In the genomic region with DNA sequence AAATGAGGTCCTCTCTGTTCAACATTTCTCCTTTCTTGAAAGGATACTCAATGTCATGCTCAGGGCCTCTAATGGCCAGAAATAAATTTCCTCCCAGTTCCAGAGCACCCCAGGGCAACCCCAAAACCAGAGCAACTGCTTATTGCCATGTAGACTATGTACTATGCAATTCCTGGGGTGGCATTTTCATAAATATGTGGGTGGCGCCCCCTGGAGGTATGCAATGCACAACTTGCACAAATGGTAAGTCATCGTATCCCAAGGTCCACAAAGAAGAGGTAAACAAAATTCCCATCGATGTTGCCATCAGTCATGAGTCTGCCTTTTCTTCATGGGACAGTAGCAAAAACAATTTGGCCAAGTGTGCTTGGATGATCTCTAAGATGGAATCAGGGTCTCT, we compare ENCODE assay signal across 8 cellular contexts.
A peak's percentile ranks its signal among the peaks of the same experiment; 100 is the strongest.
DNase-seq lines count a peak whose midpoint lies in the region; ATAC-seq, FAIRE-seq and TF ChIP-seq lines count a peak whose summit lies in the region.
"Not testable (repeated sequence)": the region's sequence is repeated elsewhere in the genome, so short reads cannot be mapped to it uniquely, and the experiment has no call there.

No MANE protein-coding gene starts in this region.

- H3K9me1 ChIP-seq in K562 (ENCODE audit: control insufficient read depth, insufficient read depth, low read length): not testable (repeated sequence)

- not testable (repeated sequence) for H3K9me3 Mint-ChIP-seq in activated CD8-positive, alpha-beta memory T cell treated with anti-CD3 and anti-CD28 coated beads, Interleukin-2, amount 10 ng/mL, durations not matched to agents 7 days and 5 days (ENCODE audit: low read depth); glutamatergic neuron (ENCODE audit: unreplicated experiment)

- not testable (repeated sequence) for TF ChIP-seq EP300 in K562 (IDR thresholded peaks at IDR 0.05; ENCODE audit: low read length)

- H3K36me3 ChIP-seq in MM.1S (replicated peaks; ENCODE audit: insufficient read depth, low read length); K562 (ENCODE audit: control insufficient read depth, insufficient read depth, low read length); vagina: not testable (repeated sequence)

- POLR2A ChIA-PET in K562 (lab: Yijun Ruan, JAX): not testable (repeated sequence)

- TF ChIP-seq POLR2A in K562 (conservative IDR thresholded peaks at IDR 0.05); vagina (IDR thresholded peaks at IDR 0.05): not testable (repeated sequence)

- not testable (repeated sequence) for H3K27ac ChIP-seq in MM.1S (ENCODE audit: low read length); K562 (ENCODE audit: extremely low read depth, low read depth, low read length); vagina

- WGBS in K562 (ENCODE audit: insufficient coverage, low coverage, missing lambda C conversion rate): no CpG with 5 or more reads among the region's 3 CpGs

- H3K9ac ChIP-seq in MM.1S (ENCODE audit: low read length); K562 (ENCODE audit: insufficient read depth in 1 of 2, low read depth in 2 of 2, low read length in 2 of 2): not testable (repeated sequence)

- DNase-seq in ELR (ENCODE audit: low read depth) (peak; percentile 1), MM.1S (peak; percentile 25), T-helper 17 cell (peak in 2 of 3 donors; percentile 23 to 41)
- DNase-seq in activated CD8-positive, alpha-beta memory T cell treated with anti-CD3 and anti-CD28 coated beads, Interleukin-2, amount 10 ng/mL, durations not matched to agents 7 days and 5 days: peak; percentile 41
- not testable (repeated sequence) for DNase-seq in K562 (ENCODE audit: extremely low read depth in 1 of 4, low spot score in 3 of 4); glutamatergic neuron; vagina (ENCODE audit: extremely low spot score in 2 of 2)
- DNase-seq in stimulated activated CD4-positive, alpha-beta T cell treated with anti-CD3 and anti-CD28 coated beads, Interleukin-12 subunit alpha, Interleukin-12 subunit beta, amount 100 ng/mL, for 48 hours (ENCODE audit: low read depth in 2 of 3, low spot score in 1 of 3): peak in 2 of 3 donors; percentile 8 to 10

- not testable (repeated sequence) for H3K4me2 ChIP-seq in MM.1S (ENCODE audit: low read depth, low read length); K562 (ENCODE audit: insufficient read depth, low read length)

- not testable (repeated sequence) for H3F3A ChIP-seq in MM.1S (ENCODE audit: insufficient read depth, low read length)

- not testable (repeated sequence) for H3K36me3 Mint-ChIP-seq in T-helper 17 cell (ENCODE audit: low read depth); activated CD8-positive, alpha-beta memory T cell treated with anti-CD3 and anti-CD28 coated beads, Interleukin-2, amount 10 ng/mL, durations not matched to agents 7 days and 5 days; glutamatergic neuron (ENCODE audit: unreplicated experiment)

- H3K4me3 ChIP-seq in MM.1S (ENCODE audit: low read length); K562; vagina: not testable (repeated sequence)

- ATAC-seq in T-helper 17 cell; activated CD8-positive, alpha-beta memory T cell treated with anti-CD3 and anti-CD28 coated beads, Interleukin-2, amount 10 ng/mL, durations not matched to agents 7 days and 5 days; K562: not testable (repeated sequence)

- not testable (repeated sequence) for H2AFZ ChIP-seq in MM.1S (ENCODE audit: low read length); K562 (ENCODE audit: low read depth, low read length)

- H3K4me3 Mint-ChIP-seq in T-helper 17 cell; activated CD8-positive, alpha-beta memory T cell treated with anti-CD3 and anti-CD28 coated beads, Interleukin-2, amount 10 ng/mL, durations not matched to agents 7 days and 5 days; glutamatergic neuron (ENCODE audit: unreplicated experiment): not testable (repeated sequence)

- in situ Hi-C loops in K562 (cut with MboI): loop anchor here (10.0 kb wide), 1 partner anchor 120 kb away; no protein-coding TSS in a partner anchor

- FAIRE-seq in K562 (lab: Jason Lieb, UNC): not testable (repeated sequence)

- peak; percentile 63 to 78 for TF ChIP-seq RAD21 in K562 (CRISPR knock-in tag; conservative IDR thresholded peaks at IDR 0.05 in 1 of 2, IDR thresholded peaks at IDR 0.05 in 1 of 2)

- CTCF ChIA-PET in activated CD8-positive, alpha-beta memory T cell treated with anti-CD3 and anti-CD28 coated beads, Interleukin-2, amount 10 ng/mL, durations not matched to agents 7 days and 5 days (lab: Charles Lee); K562 (lab: Yijun Ruan, JAX; ENCODE audit: low intra/inter-chr PET ratio): not testable (repeated sequence)

- H4K20me1 ChIP-seq in MM.1S (ENCODE audit: insufficient read depth, low read length); K562 (replicated peaks; ENCODE audit: control insufficient read depth, insufficient read depth, low read length): not testable (repeated sequence)

- BruUV-seq in K562 (replicated peaks; lab: Mats Ljungman, UMichigan): not testable (repeated sequence)

- not testable (repeated sequence) for H3K4me1 Mint-ChIP-seq in T-helper 17 cell; activated CD8-positive, alpha-beta memory T cell treated with anti-CD3 and anti-CD28 coated beads, Interleukin-2, amount 10 ng/mL, durations not matched to agents 7 days and 5 days; glutamatergic neuron (ENCODE audit: low read depth, unreplicated experiment)

- peaks cover 13% of the 10 kb centered on the region for H3K27me3 Mint-ChIP-seq in T-helper 17 cell
- H3K27me3 Mint-ChIP-seq in activated CD8-positive, alpha-beta memory T cell treated with anti-CD3 and anti-CD28 coated beads, Interleukin-2, amount 10 ng/mL, durations not matched to agents 7 days and 5 days; glutamatergic neuron (ENCODE audit: unreplicated experiment): not testable (repeated sequence)

- H3K27ac Mint-ChIP-seq in T-helper 17 cell; activated CD8-positive, alpha-beta memory T cell treated with anti-CD3 and anti-CD28 coated beads, Interleukin-2, amount 10 ng/mL, durations not matched to agents 7 days and 5 days; glutamatergic neuron (ENCODE audit: unreplicated experiment): not testable (repeated sequence)

- TF ChIP-seq CTCF in MM.1S (IDR thresholded peaks at IDR 0.05; ENCODE audit: low read length) (peak; percentile 26; the same call in 1 of the 2 replicates), K562 (IDR thresholded peaks at IDR 0.05 in 2 of 3, conservative IDR thresholded peaks at IDR 0.05 in 1 of 3; ENCODE audit: insufficient read depth in 2 of 3, low read depth in 1 of 3, low read length in 3 of 3) (peak in 2 of 3 experiments; percentile 11 to 22; a peak in 2 of 6 replicates), glutamatergic neuron (IDR thresholded peaks at IDR 0.05; ENCODE audit: partially characterized antibody, unreplicated experiment) (peak; percentile 23), vagina (IDR thresholded peaks at IDR 0.05) (peak in 2 of 3 experiments; percentile 5 to 8)

- not testable (repeated sequence) for H3K27me3 ChIP-seq in MM.1S (replicated peaks; ENCODE audit: insufficient read depth, low read length); K562 (ENCODE audit: control insufficient read depth in 2 of 2, insufficient read depth in 2 of 2, low read length in 2 of 2); vagina

- H3K79me2 ChIP-seq in MM.1S (ENCODE audit: low read length); K562 (ENCODE audit: control insufficient read depth, insufficient read depth, low read length): not testable (repeated sequence)

- H3K9me2 ChIP-seq in MM.1S (replicated peaks; ENCODE audit: insufficient read depth, low read length): not testable (repeated sequence)

- H3K4me1 ChIP-seq in MM.1S (ENCODE audit: low read length); K562 (replicated peaks in 1 of 2; ENCODE audit: control insufficient read depth in 2 of 2, insufficient read depth in 2 of 2, low read length in 2 of 2); vagina: not testable (repeated sequence)

- H3K9me3 ChIP-seq in MM.1S (replicated peaks; ENCODE audit: insufficient read depth, low read length); T-helper 17 cell (ENCODE audit: control insufficient read depth, low read length, poor library complexity, severe bottlenecking); K562 (replicated peaks; ENCODE audit: control insufficient read depth, insufficient read depth, low read depth, low read length); vagina: not testable (repeated sequence)

- intact Hi-C loops in K562 (cut with micrococcal nuclease); vagina (cut with DNase I): not testable (repeated sequence)

TF ChIP-seq in K562, 482 proteins besides CTCF, POLR2A, EP300 and RAD21:
- TF ChIP-seq, protein P1, sequence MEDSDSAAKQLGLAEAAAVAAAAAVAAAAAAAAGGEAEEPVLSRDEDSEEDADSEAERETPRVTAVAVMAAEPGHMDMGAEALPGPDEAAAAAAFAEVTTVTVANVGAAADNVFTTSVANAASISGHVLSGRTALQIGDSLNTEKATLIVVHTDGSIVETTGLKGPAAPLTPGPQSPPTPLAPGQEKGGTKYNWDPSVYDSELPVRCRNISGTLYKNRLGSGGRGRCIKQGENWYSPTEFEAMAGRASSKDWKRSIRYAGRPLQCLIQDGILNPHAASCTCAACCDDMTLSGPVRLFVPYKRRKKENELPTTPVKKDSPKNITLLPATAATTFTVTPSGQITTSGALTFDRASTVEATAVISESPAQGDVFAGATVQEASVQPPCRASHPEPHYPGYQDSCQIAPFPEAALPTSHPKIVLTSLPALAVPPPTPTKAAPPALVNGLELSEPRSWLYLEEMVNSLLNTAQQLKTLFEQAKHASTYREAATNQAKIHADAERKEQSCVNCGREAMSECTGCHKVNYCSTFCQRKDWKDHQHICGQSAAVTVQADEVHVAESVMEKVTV (CRISPR knock-in tag; IDR thresholded peaks at IDR 0.05): peak; percentile 36; the same call in 1 of the 2 replicates
- 0 out of 2 replicates have a peak, but pooled peaks have one; percentile 27 for TF ChIP-seq SMC3 (conservative IDR thresholded peaks at IDR 0.05; ENCODE audit: insufficient read depth, low read depth, low read length)
